ENCODE assay signal across 8 cellular contexts in genomic region chr6:53179961-53180651, GRCh38. TPM values are rescaled to one million over a fixed set of nuclear protein-coding genes. Genes with fewer than 3 reads are reported as not detected.
A peak's percentile ranks its signal among the peaks of the same experiment; 100 is the strongest.
DNase-seq lines count a peak whose midpoint lies in the region; ATAC-seq and FAIRE-seq lines count a peak whose summit lies in the region.

No MANE protein-coding gene starts in this region.

- peak overlapping the region in 7 of 8 donors; percentile 5 to 80 (median 42) for H3K4me3 Mint-ChIP-seq in naive B cell

- H3K9me3 Mint-ChIP-seq in naive B cell: peaks cover 0 to 5% (median 0%) of the 10 kb centered on the region in 7 donors

- DNase-seq in EH (ENCODE audit: low read depth) (peak; percentile 10), NCI-H2196 (lab: John Stamatoyannopoulos, UW; ENCODE audit: unreplicated experiment) (peak; percentile 88), amniotic epithelial cell (ENCODE audit: low read depth) (peak; percentile 16), naive B cell (peak; percentile 74), NCI-H1048 (lab: John Stamatoyannopoulos, UW) (no peak), RCC 7860 (ENCODE audit: low spot score) (no peak)

- H3K27ac Mint-ChIP-seq in naive B cell: peak overlapping the region; percentile 91 to 99 (median 97)

- H3K27me3 Mint-ChIP-seq in naive B cell: no peaks in the 10 kb centered on the region

- ATAC-seq in naive B cell (ENCODE audit: low read depth in 2 of 2) (peak; percentile 93 to 94), GM21619 (IDR thresholded peaks at IDR 0.05; ENCODE audit: unreplicated experiment) (no peak), HG03045 (IDR thresholded peaks at IDR 0.05; ENCODE audit: unreplicated experiment) (no peak)

- H3K4me1 Mint-ChIP-seq in naive B cell: peaks cover 40 to 65% (median 45%) of the 10 kb centered on the region in 3 donors

- FAIRE-seq in RCC 7860 (lab: Jason Lieb, UNC): no peak

- H3K36me3 Mint-ChIP-seq in naive B cell: peaks cover 6 to 22% of the 10 kb centered on the region in 2 donors

RNA-seq across cellular contexts. Expression of gene GCM1, which starts 31.5 kb away (rescaled TPM):
- polyA plus RNA-seq in naive B cell (ENCODE audit: low read depth in 6 of 6): under 1 TPM in 5 of 6 donors, not detected in 1; 0.09 to 0.54 (median 0.31) TPM

Comparison
In these comparisons a context has a peak if more than half of its experiments do, and no peak if none do; other contexts are left out.
1. DNase-seq: peak in EH (single experiment), NCI-H2196 (single experiment), amniotic epithelial cell (single experiment) and naive B cell (single experiment); none in NCI-H1048 (single experiment) and RCC 7860 (single experiment).
2. ATAC-seq: peak in naive B cell (2 of 2); none in GM21619 (single experiment) and HG03045 (single experiment).